8 cellular contexts compared by ENCODE assay signal in genomic region chrY:19075471-19076253, GRCh38.
DNase-seq lines count a peak whose midpoint lies in the region; ATAC-seq and TF ChIP-seq lines count a peak whose summit lies in the region.

No MANE protein-coding gene starts in this region.

- no peaks in the 10 kb centered on the region for H3K79me2 ChIP-seq in fibroblast of lung (ENCODE audit: control insufficient read depth, insufficient read depth, low read length)

- peak overlapping the region; percentile 40 for H3K9ac ChIP-seq in fibroblast of lung (ENCODE audit: insufficient read depth, low read length)

- peak overlapping the region; percentile 49 for H3K4me3 ChIP-seq in RWPE2 (ENCODE audit: severe bottlenecking)
- H3K4me3 ChIP-seq in fibroblast of lung (replicated peaks in 1 of 4; ENCODE audit: control extremely low read depth in 1 of 4, insufficient read depth in 1 of 4, low read depth in 3 of 4, low read length in 4 of 4) = peak overlapping the region in 2 of 4 experiments; percentile 65 to 76

- H3K9me3 Mint-ChIP-seq in osteocyte (ENCODE audit: unreplicated experiment) = no peaks in the 10 kb centered on the region

- H3K27me3 ChIP-seq in RWPE2 (ENCODE audit: insufficient read depth, poor library complexity, severe bottlenecking) (no peaks in the 10 kb centered on the region), fibroblast of lung (ENCODE audit: control insufficient read depth, insufficient read depth, low read length) (no peaks in the 10 kb centered on the region)

- H3K36me3 Mint-ChIP-seq in osteocyte (ENCODE audit: unreplicated experiment) = no peaks in the 10 kb centered on the region

- no peaks in the 10 kb centered on the region for H4K20me1 ChIP-seq in fibroblast of lung (ENCODE audit: control insufficient read depth, extremely low read depth, insufficient read depth, low read length)

- H3K27ac ChIP-seq in RWPE2 (ENCODE audit: poor library complexity, severe bottlenecking) = peak overlapping the region; percentile 70
- H3K27ac ChIP-seq in fibroblast of lung (ENCODE audit: insufficient read depth, low read length) = no peak overlapping the region

- peak overlapping the region; percentile 51 for H2AFZ ChIP-seq in fibroblast of lung (ENCODE audit: low read length)

- TF ChIP-seq CTCF in GM20000 (IDR thresholded peaks at IDR 0.05; ENCODE audit: extremely low read depth, missing control alignments) (no peak), RWPE2 (IDR thresholded peaks at IDR 0.05; ENCODE audit: poor library complexity, severe bottlenecking) (no peak), fibroblast of lung (conservative IDR thresholded peaks at IDR 0.05 in 1 of 2, IDR thresholded peaks at IDR 0.05 in 1 of 2; ENCODE audit: low read depth in 1 of 2, low read length in 2 of 2) (no peak), osteocyte (IDR thresholded peaks at IDR 0.05) (no peak)

- H3K9me3 ChIP-seq in RWPE2 (ENCODE audit: severe bottlenecking) (no peaks in the 10 kb centered on the region), fibroblast of lung (ENCODE audit: control insufficient read depth, insufficient read depth, low read depth, low read length) (no peaks in the 10 kb centered on the region)

- ATAC-seq in RWPE2 (ENCODE audit: low read depth) (peak; percentile 93), HG02973 (IDR thresholded peaks at IDR 0.05; ENCODE audit: unreplicated experiment) (no peak)

- H3K36me3 ChIP-seq in RWPE2 (ENCODE audit: low read depth) = no peaks in the 10 kb centered on the region
- no peaks in the 10 kb centered on the region for H3K36me3 ChIP-seq in fibroblast of lung (ENCODE audit: control insufficient read depth, insufficient read depth, low read length)

- intact Hi-C loops in posterior vena cava (cut with DNase I) = no loop called here

- no peaks in the 10 kb centered on the region for H3K27me3 Mint-ChIP-seq in osteocyte (ENCODE audit: unreplicated experiment)

- DNase-seq in GM20000 (ENCODE audit: low spot score) = peak; percentile 26
- peak; percentile 90 for DNase-seq in RWPE2 (ENCODE audit: low spot score)
- DNase-seq in fibroblast of lung (ENCODE audit: low read depth in 2 of 2) = peak in 1 of 2 donors; percentile 69
- DNase-seq in stimulated activated CD4-positive, alpha-beta T cell treated with anti-CD3 and anti-CD28 coated beads, Interleukin-12 subunit alpha, Interleukin-12 subunit beta, amount 100 ng/mL, for 4 hours = peak; percentile 37
- DNase-seq in posterior vena cava (ENCODE audit: low spot score) = no peak
- no peak for DNase-seq in osteocyte (ENCODE audit: extremely low spot score, unreplicated experiment)
- DNase-seq in iPS-NIHi7 (ENCODE audit: extremely low spot score) = no peak

- H3K4me1 Mint-ChIP-seq in osteocyte (ENCODE audit: unreplicated experiment) = no peaks in the 10 kb centered on the region

- H3K4me3 Mint-ChIP-seq in osteocyte (ENCODE audit: unreplicated experiment) = no peak overlapping the region

- H3K4me1 ChIP-seq in RWPE2 (ENCODE audit: insufficient read depth, poor library complexity, severe bottlenecking) = peaks cover 3% of the 10 kb centered on the region
- H3K4me1 ChIP-seq in fibroblast of lung (ENCODE audit: control insufficient read depth, extremely low read depth, insufficient read depth, low read length) = no peaks in the 10 kb centered on the region

- H3K4me2 ChIP-seq in fibroblast of lung (ENCODE audit: extremely low read depth, insufficient read depth, low read length) = no peak overlapping the region

- H3K27ac Mint-ChIP-seq in osteocyte (ENCODE audit: unreplicated experiment) = no peak overlapping the region

Comparison
In these comparisons a context has a peak if more than half of its experiments do, and no peak if none do; other contexts are left out.
1. DNase-seq: peak in GM20000 (single experiment), RWPE2 (single experiment) and stimulated activated CD4-positive, alpha-beta T cell treated with anti-CD3 and anti-CD28 coated beads, Interleukin-12 subunit alpha, Interleukin-12 subunit beta, amount 100 ng/mL, for 4 hours (single experiment); none in posterior vena cava (single experiment), osteocyte (single experiment) and iPS-NIHi7 (single experiment).